In the genomic region with DNA sequence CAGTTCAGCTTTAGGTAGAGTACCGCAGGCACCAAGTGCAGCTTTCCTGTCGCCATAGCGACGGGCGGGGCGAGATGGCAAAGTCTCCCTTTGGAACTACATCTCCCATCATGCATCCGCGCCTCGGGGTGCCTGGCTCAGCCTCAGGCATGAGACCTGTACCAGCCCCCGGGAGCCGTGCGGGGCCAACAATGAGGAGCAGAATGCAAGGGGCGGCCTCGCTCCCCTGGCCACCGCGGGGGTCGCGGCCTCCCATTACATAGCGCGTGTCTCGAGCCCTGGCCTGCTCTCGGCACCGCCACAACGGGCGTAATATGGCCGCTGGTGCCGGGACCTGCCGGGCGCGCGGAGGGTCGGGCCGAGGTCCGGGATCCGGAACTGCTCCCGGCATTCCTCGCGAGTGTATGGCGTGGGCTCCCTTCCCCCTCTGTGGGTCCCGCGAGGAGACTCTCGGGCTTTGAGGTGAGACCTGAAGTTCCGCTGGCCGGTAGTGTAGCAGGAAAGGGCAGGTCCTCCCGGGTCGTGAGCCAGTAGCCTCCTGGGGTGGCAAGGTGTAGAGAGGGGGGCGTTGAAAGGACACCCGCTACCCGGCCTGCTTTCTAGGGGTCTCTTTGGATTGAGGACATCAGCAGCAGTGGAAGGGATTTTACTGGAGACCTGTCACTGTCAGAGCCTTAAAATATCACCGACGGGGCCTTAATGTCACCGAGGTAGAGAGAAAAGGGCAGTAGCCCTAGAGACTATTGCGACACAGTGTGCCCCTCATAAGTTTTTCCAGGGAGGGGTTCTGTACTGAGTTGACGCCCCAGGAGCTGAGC, we compare ENCODE assay signal across 8 cellular contexts. TPM values are rescaled to one million over a fixed set of nuclear protein-coding genes. Genes with fewer than 3 reads are reported as not detected.
DNase-seq lines count a peak whose midpoint lies in the region; ATAC-seq and TF ChIP-seq lines count a peak whose summit lies in the region.

A gene with protein sequence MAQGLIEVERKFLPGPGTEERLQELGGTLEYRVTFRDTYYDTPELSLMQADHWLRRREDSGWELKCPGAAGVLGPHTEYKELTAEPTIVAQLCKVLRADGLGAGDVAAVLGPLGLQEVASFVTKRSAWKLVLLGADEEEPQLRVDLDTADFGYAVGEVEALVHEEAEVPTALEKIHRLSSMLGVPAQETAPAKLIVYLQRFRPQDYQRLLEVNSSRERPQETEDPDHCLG (plus strand): TSS at position 390 of the 818 bp plus-strand sequence. CDS start 487 bp downstream, outside the sequence.

- DNase-seq in NCI-H748 (lab: John Stamatoyannopoulos, UW; ENCODE audit: unreplicated experiment) (peak; percentile 96), right lobe of liver (peak; percentile 96 to 97 (median 97))
- peak; percentile 93 for DNase-seq in activated CD4-positive, alpha-beta T cell treated with anti-CD3 and anti-CD28 coated beads, Interleukin-2, amount 50 U/mL, for 1 hour
- peak; percentile 94 for DNase-seq in stimulated activated CD4-positive, alpha-beta T cell treated with anti-CD3 and anti-CD28 coated beads, Interleukin-4, amount 100 ng/mL, for 24 hours

- H3K4me3 ChIP-seq in BLaER1 treated with 17β-estradiol and CSF1 and Interleukin-3, amounts not matched to agents 10 nM and 100 nM = peak within 1 kb of the TSS; percentile 71 to 87 (median 82)
- peak within 1 kb of the TSS; percentile 72 to 99 (median 90) for H3K4me3 ChIP-seq in right lobe of liver

- peak within 1 kb of the TSS; percentile 88 to 96 (median 93) for H3K27ac ChIP-seq in BLaER1 treated with 17β-estradiol and CSF1 and Interleukin-3, amounts not matched to agents 10 nM and 100 nM
- H3K27ac ChIP-seq in right lobe of liver = peak within 1 kb of the TSS; percentile 89 to 95 (median 93)

- H3K9ac ChIP-seq in BLaER1 treated with 17β-estradiol and CSF1 and Interleukin-3, amounts not matched to agents 10 nM and 100 nM = peak within 1 kb of the TSS; percentile 89 to 97 (median 93)

- H3K36me3 Mint-ChIP-seq in dendritic cell treated with granulocyte-macrophage colony-stimulating factor and Interleukin-4, amounts not matched to agents 40 ng/mL and 50 ng/mL, for 4 days (ENCODE audit: low read depth) = peaks cover 51% of the 10 kb centered on the region

- 0% methylated on average over 9 of the region's 54 CpGs for WGBS in right lobe of liver (ENCODE audit: insufficient coverage, low coverage, low lambda C conversion rate, missing lambda C conversion rate)

- H3K9me3 Mint-ChIP-seq in dendritic cell treated with granulocyte-macrophage colony-stimulating factor and Interleukin-4, amounts not matched to agents 40 ng/mL and 50 ng/mL, for 4 days = no peaks in the 10 kb centered on the region

- no peak for TF ChIP-seq CTCF in right lobe of liver (IDR thresholded peaks at IDR 0.05)

- H3K4me1 Mint-ChIP-seq in dendritic cell treated with granulocyte-macrophage colony-stimulating factor and Interleukin-4, amounts not matched to agents 40 ng/mL and 50 ng/mL, for 4 days (ENCODE audit: low read depth) = peaks cover 53% of the 10 kb centered on the region

- no peaks in the 10 kb centered on the region for H3K9me3 ChIP-seq in BLaER1 treated with 17β-estradiol and CSF1 and Interleukin-3, amounts not matched to agents 10 nM and 100 nM (replicated peaks in 1 of 11)
- H3K9me3 ChIP-seq in right lobe of liver = no peaks in the 10 kb centered on the region

- peaks cover 25 to 40% (median 32%) of the 10 kb centered on the region in 10 experiments for H3K4me1 ChIP-seq in BLaER1 treated with 17β-estradiol and CSF1 and Interleukin-3, amounts not matched to agents 10 nM and 100 nM
- peaks cover 0 to 11% (median 3%) of the 10 kb centered on the region in 4 donors for H3K4me1 ChIP-seq in right lobe of liver

- ATAC-seq in GM19351 (IDR thresholded peaks at IDR 0.05; ENCODE audit: unreplicated experiment) (peak; percentile 82), HG03520 (IDR thresholded peaks at IDR 0.05; ENCODE audit: unreplicated experiment) (peak; percentile 81), right lobe of liver (peak; percentile 87 to 92 (median 92))

- H3K4me3 Mint-ChIP-seq in dendritic cell treated with granulocyte-macrophage colony-stimulating factor and Interleukin-4, amounts not matched to agents 40 ng/mL and 50 ng/mL, for 4 days = peak within 1 kb of the TSS; percentile 98

- H4K20me1 ChIP-seq in BLaER1 treated with 17β-estradiol and CSF1 and Interleukin-3, amounts not matched to agents 10 nM and 100 nM = peaks cover 0 to 33% (median 6%) of the 10 kb centered on the region in 11 experiments; a peak in 10 of 22 replicates

- TF ChIP-seq POLR2A in right lobe of liver (IDR thresholded peaks at IDR 0.05) = no peak

- intact Hi-C loops in dendritic cell treated with granulocyte-macrophage colony-stimulating factor and Interleukin-4, amounts not matched to agents 40 ng/mL and 50 ng/mL, for 4 days (cut with micrococcal nuclease) = no loop called here
- intact Hi-C loops in right lobe of liver (cut with DNase I) = no loop called here

- H3K27me3 ChIP-seq in BLaER1 treated with 17β-estradiol and CSF1 and Interleukin-3, amounts not matched to agents 10 nM and 100 nM = no peaks in the 10 kb centered on the region
- H3K27me3 ChIP-seq in right lobe of liver = no peaks in the 10 kb centered on the region

- peaks cover 26 to 36% (median 32%) of the 10 kb centered on the region in 11 experiments for H3K36me3 ChIP-seq in BLaER1 treated with 17β-estradiol and CSF1 and Interleukin-3, amounts not matched to agents 10 nM and 100 nM
- H3K36me3 ChIP-seq in right lobe of liver = peaks cover 0 to 12% (median 0%) of the 10 kb centered on the region in 4 donors

- peak within 1 kb of the TSS; percentile 99 for H3K27ac Mint-ChIP-seq in dendritic cell treated with granulocyte-macrophage colony-stimulating factor and Interleukin-4, amounts not matched to agents 40 ng/mL and 50 ng/mL, for 4 days

- peak within 1 kb of the TSS; percentile 85 to 99 (median 97) for H3K4me2 ChIP-seq in BLaER1 treated with 17β-estradiol and CSF1 and Interleukin-3, amounts not matched to agents 10 nM and 100 nM

- H3K27me3 Mint-ChIP-seq in dendritic cell treated with granulocyte-macrophage colony-stimulating factor and Interleukin-4, amounts not matched to agents 40 ng/mL and 50 ng/mL, for 4 days = no peaks in the 10 kb centered on the region

RNA-seq across cellular contexts. Expression of the gene that starts here (rescaled TPM):
- total RNA-seq in right lobe of liver = 10 to 100 TPM in 4 of 6 experiments, 1 to 10 TPM in 2; 8.2 to 15.0 (median 11.4) TPM

Comparison
In these comparisons a context has a peak if more than half of its experiments do, and no peak if none do; other contexts are left out.
1. Peak in every context shown above with its lines: DNase-seq, ATAC-seq, H3K4me3 ChIP-seq and H3K27ac ChIP-seq.